24 cellular contexts compared by ENCODE assay signal in genomic region chr13:39961036-39961435, GRCh38.
"Had no signal": no experiment of that assay in that cellular context is flagged by ENCODE, and none has a peak within 500 bp of the region (broad histone marks: within the 10 kb centered on the region; RNA-seq: fewer than 3 reads in every experiment).

No MANE protein-coding gene starts in this region.

- H3K4me3 ChIP-seq: MG63 had no signal

- H3K4me2 ChIP-seq: KMS-11, SK-N-SH had no signal

- H3K36me3 ChIP-seq: MG63, WERI-Rb-1 had no signal

- H3K9me3 Mint-ChIP-seq: activated CD4-positive, alpha-beta memory T cell treated with anti-CD3 and anti-CD28 coated beads, Interleukin-2, amount 10 ng/mL, durations not matched to agents 7 days and 5 days; activated naive CD4-positive, alpha-beta T cell treated with anti-CD3 and anti-CD28 coated beads, Interleukin-2, amount 10 ng/mL, durations not matched to agents 7 days and 5 days; activated T-helper 17 cell treated with anti-CD3 and anti-CD28 coated beads, Interleukin-2, amount 50 U/mL, for 72 hours had no signal

- H3K27me3 ChIP-seq: MG63 had no signal

- H3K27ac ChIP-seq: KMS-11, WERI-Rb-1 had no signal

- H3K9ac ChIP-seq: KMS-11, SK-N-SH had no signal

- H3K4me3 Mint-ChIP-seq: activated CD4-positive, alpha-beta memory T cell treated with anti-CD3 and anti-CD28 coated beads, Interleukin-2, amount 10 ng/mL, durations not matched to agents 7 days and 5 days; activated CD4-positive, alpha-beta T cell treated with anti-CD3 and anti-CD28 coated beads for 36 hours; activated naive CD4-positive, alpha-beta T cell treated with anti-CD3 and anti-CD28 coated beads, Interleukin-2, amount 10 ng/mL, durations not matched to agents 7 days and 5 days; activated naive CD8-positive, alpha-beta T cell treated with anti-CD3 and anti-CD28 coated beads for 36 hours; activated T-helper 17 cell treated with anti-CD3 and anti-CD28 coated beads, Interleukin-2, amount 50 U/mL, for 72 hours had no signal

- DNase-seq: activated CD4-positive, alpha-beta memory T cell treated with anti-CD3 and anti-CD28 coated beads, Interleukin-2, amount 10 ng/mL, durations not matched to agents 7 days and 5 days; activated CD4-positive, alpha-beta T cell treated with anti-CD3 and anti-CD28 coated beads for 36 hours; activated CD4-positive, alpha-beta T cell treated with anti-CD3 and anti-CD28 coated beads, Interleukin-2, amount 50 U/mL, for 1 hour; activated gamma-delta T cell treated with Interleukin-2 at 50 U/mL for 16 hours; activated naive CD4-positive, alpha-beta T cell treated with anti-CD3 and anti-CD28 coated beads, Interleukin-2, amount 10 ng/mL, durations not matched to agents 7 days and 5 days; activated naive CD8-positive, alpha-beta T cell treated with anti-CD3 and anti-CD28 coated beads for 36 hours; activated T-cell treated with anti-CD3 and anti-CD28 coated beads for 4 hours; activated T-cell treated with anti-CD3 and anti-CD28 coated beads, Interleukin-2, amount 50 U/mL, for 48 hours; MG63; MV-4-11; NCI-H1092 treated with DMSO at 0.1 percent for 48 hours; NCI-H1417 treated with DMSO at 0.1 percent for 48 hours; NCI-H1694; NCI-H2029; NCI-H2107; NCI-H2171 treated with DMSO at 0.1 percent for 48 hours; NCI-H510A treated with DMSO at 0.1 percent for 48 hours; NCI-H69; SIG-M5; SK-N-SH; T-helper 1 cell; WERI-Rb-1 had no signal

- ATAC-seq: activated CD4-positive, alpha-beta T cell treated with anti-CD3 and anti-CD28 coated beads for 36 hours; activated T-helper 17 cell treated with anti-CD3 and anti-CD28 coated beads, Interleukin-2, amount 50 U/mL, for 72 hours had no signal

- H3K36me3 Mint-ChIP-seq: activated naive CD4-positive, alpha-beta T cell treated with anti-CD3 and anti-CD28 coated beads, Interleukin-2, amount 10 ng/mL, durations not matched to agents 7 days and 5 days had no signal

- H3K9me3 ChIP-seq: MG63, SK-N-SH had no signal

- H3K27me3 Mint-ChIP-seq: activated CD4-positive, alpha-beta memory T cell treated with anti-CD3 and anti-CD28 coated beads, Interleukin-2, amount 10 ng/mL, durations not matched to agents 7 days and 5 days; activated CD4-positive, alpha-beta T cell treated with anti-CD3 and anti-CD28 coated beads for 36 hours; activated naive CD4-positive, alpha-beta T cell treated with anti-CD3 and anti-CD28 coated beads, Interleukin-2, amount 10 ng/mL, durations not matched to agents 7 days and 5 days; activated naive CD8-positive, alpha-beta T cell treated with anti-CD3 and anti-CD28 coated beads for 36 hours; activated T-helper 17 cell treated with anti-CD3 and anti-CD28 coated beads, Interleukin-2, amount 50 U/mL, for 72 hours had no signal

- H3K27ac Mint-ChIP-seq: activated CD4-positive, alpha-beta memory T cell treated with anti-CD3 and anti-CD28 coated beads, Interleukin-2, amount 10 ng/mL, durations not matched to agents 7 days and 5 days; activated CD4-positive, alpha-beta T cell treated with anti-CD3 and anti-CD28 coated beads for 36 hours; activated naive CD4-positive, alpha-beta T cell treated with anti-CD3 and anti-CD28 coated beads, Interleukin-2, amount 10 ng/mL, durations not matched to agents 7 days and 5 days; activated naive CD8-positive, alpha-beta T cell treated with anti-CD3 and anti-CD28 coated beads for 36 hours; activated T-helper 17 cell treated with anti-CD3 and anti-CD28 coated beads, Interleukin-2, amount 50 U/mL, for 72 hours had no signal
